18 cellular contexts compared by ENCODE assay signal in genomic region chr16:22099256-22099975, GRCh38. TPM values are rescaled to one million over a fixed set of nuclear protein-coding genes. Genes with fewer than 3 reads are reported as not detected.
DNase-seq lines count a peak whose midpoint lies in the region; ATAC-seq and TF ChIP-seq lines count a peak whose summit lies in the region.
"Had no signal": no experiment of that assay in that cellular context is flagged by ENCODE, and none has a peak within 500 bp of the region (broad histone marks: within the 10 kb centered on the region; RNA-seq: fewer than 3 reads in every experiment).

No MANE protein-coding gene starts in this region.

- no peaks in the 10 kb centered on the region for H3K27me3 ChIP-seq in Loucy (ENCODE audit: insufficient read depth, low read length, poor library complexity, severe bottlenecking)
- no peaks in the 10 kb centered on the region for H3K27me3 ChIP-seq in neural cell (ENCODE audit: insufficient read depth, low read depth, low read length)
- H3K27me3 ChIP-seq: tibial nerve had no signal

- H3K27ac ChIP-seq in VCaP = no peak overlapping the region
- no peak overlapping the region for H3K27ac ChIP-seq in neural cell (ENCODE audit: low read length)
- H3K27ac ChIP-seq: foreskin keratinocyte, tibial nerve had no signal

- H2AFZ ChIP-seq in Loucy (ENCODE audit: low read length) (peak overlapping the region; percentile 61; the same call in 1 of the 2 replicates), neural cell (ENCODE audit: low read depth, low read length) (no peak overlapping the region)

- TF ChIP-seq CTCF in GM13976 (IDR thresholded peaks at IDR 0.05; ENCODE audit: borderline replicate concordance, control extremely low read depth, extremely low read depth, insufficient read depth, missing control alignments) = peak; percentile 1
- TF ChIP-seq CTCF in Loucy (conservative IDR thresholded peaks at IDR 0.05; ENCODE audit: low read length) = no peak
- TF ChIP-seq CTCF in VCaP (conservative IDR thresholded peaks at IDR 0.05) = peak; percentile 39; the same call in 1 of the 2 replicates
- peak; percentile 30 for TF ChIP-seq CTCF in neural cell (IDR thresholded peaks at IDR 0.05; ENCODE audit: poor library complexity, severe bottlenecking)

- no peaks in the 10 kb centered on the region for H3K9me3 ChIP-seq in Loucy (ENCODE audit: insufficient read depth, low read depth, low read length)
- H3K9me3 ChIP-seq in neural cell (ENCODE audit: low read length) = no peaks in the 10 kb centered on the region
- H3K9me3 ChIP-seq: tibial nerve had no signal

- in situ Hi-C loops in GM13976 (cut with MboI; ENCODE audit: low sequenced_read_pairs, unreplicated experiment) = loop anchor here (10.0 kb wide), 1 partner anchor 105 kb away; no protein-coding TSS in a partner anchor

- no peak for TF ChIP-seq EP300 in neural cell (conservative IDR thresholded peaks at IDR 0.05; ENCODE audit: poor library complexity, severe bottlenecking)

- H3K4me1 ChIP-seq in Loucy (ENCODE audit: insufficient read depth, low read length, poor library complexity, severe bottlenecking) = no peaks in the 10 kb centered on the region
- H3K4me1 ChIP-seq: foreskin keratinocyte, tibial nerve had no signal

- no peak for TF ChIP-seq RAD21 in neural cell (conservative IDR thresholded peaks at IDR 0.05)

- ATAC-seq in GM21390 (IDR thresholded peaks at IDR 0.05; ENCODE audit: unreplicated experiment) = no peak
- ATAC-seq in HG03139 (IDR thresholded peaks at IDR 0.05; ENCODE audit: unreplicated experiment) = no peak
- ATAC-seq: activated naive CD8-positive, alpha-beta T cell treated with anti-CD3 and anti-CD28 coated beads, Interleukin-2, amount 50 U/mL, for 24 hours had no signal

- H3K36me3 ChIP-seq in Loucy (ENCODE audit: insufficient read depth, low read length) = no peaks in the 10 kb centered on the region
- H3K36me3 ChIP-seq in neural cell (ENCODE audit: insufficient read depth, low read length) = no peaks in the 10 kb centered on the region
- H3K36me3 ChIP-seq: tibial nerve had no signal

- H3K79me2 ChIP-seq in Loucy (ENCODE audit: insufficient read depth, low read length) (no peaks in the 10 kb centered on the region), neural cell (replicated peaks; ENCODE audit: insufficient read depth, low read length) (no peaks in the 10 kb centered on the region)

- H4K20me1 ChIP-seq in Loucy (ENCODE audit: insufficient read depth, low read length, poor library complexity, severe bottlenecking) = no peaks in the 10 kb centered on the region
- no peaks in the 10 kb centered on the region for H4K20me1 ChIP-seq in neural cell (ENCODE audit: insufficient read depth)

- H3F3A ChIP-seq in Loucy (ENCODE audit: low read depth) (no peaks in the 10 kb centered on the region), neural cell (ENCODE audit: insufficient read depth, low read length, poor library complexity, severe bottlenecking) (no peaks in the 10 kb centered on the region)

- H3K4me3 ChIP-seq in Loucy (ENCODE audit: low read length, poor library complexity, severe bottlenecking) (no peak overlapping the region), neural cell (ENCODE audit: low read length) (no peak overlapping the region)
- H3K4me3 ChIP-seq: tibial nerve had no signal

- H3K9me2 ChIP-seq in Loucy (replicated peaks; ENCODE audit: low read depth, low read length) (no peaks in the 10 kb centered on the region), neural cell (ENCODE audit: insufficient read depth, low read length) (no peaks in the 10 kb centered on the region)

- DNase-seq in GM13976 (ENCODE audit: low spot score) (no peak), putamen (ENCODE audit: low spot score) (no peak)
- DNase-seq: activated gamma-delta T cell; activated naive CD8-positive, alpha-beta T cell treated with anti-CD3 and anti-CD28 coated beads, Interleukin-2, amount 50 U/mL, for 24 hours; activated T-cell treated with anti-CD3 and anti-CD28 coated beads, Interleukin-2, amount 50 U/mL, for 1 hour; effector CD4-positive, alpha-beta T cell; foreskin keratinocyte; left colon; NCI-H1048; stimulated activated CD4-positive, alpha-beta T cell treated with anti-CD3 and anti-CD28 coated beads, Interleukin-12 subunit alpha, Interleukin-12 subunit beta, amount 100 ng/mL, for 4 hours had no signal

- H3K4me2 ChIP-seq in Loucy (ENCODE audit: low read depth, low read length, poor library complexity, severe bottlenecking) (no peak overlapping the region), neural cell (ENCODE audit: low read length) (no peak overlapping the region)

- H3K9ac ChIP-seq in Loucy (ENCODE audit: low read depth, low read length, poor library complexity, severe bottlenecking) (no peak overlapping the region), neural cell (ENCODE audit: low read length) (no peak overlapping the region)

TF ChIP-seq in neural cell, 6 proteins besides CTCF, POLR2A, EP300 and RAD21:
- TF ChIP-seq TAF1 (IDR thresholded peaks at IDR 0.05; ENCODE audit: low read depth) (no peak), MXI1 (conservative IDR thresholded peaks at IDR 0.05; ENCODE audit: poor library complexity, severe bottlenecking) (no peak), SMC3 (conservative IDR thresholded peaks at IDR 0.05; ENCODE audit: poor library complexity) (peak; percentile 44), EZH2 (IDR thresholded peaks at IDR 0.05; ENCODE audit: borderline replicate concordance, insufficient read depth, low read length, poor library complexity, severe bottlenecking) (no peak), POLR2AphosphoS5 (IDR thresholded peaks at IDR 0.05) (no peak), REST (IDR thresholded peaks at IDR 0.05; ENCODE audit: borderline replicate concordance) (no peak)

RNA-seq across cellular contexts. Expression of gene VWA3A, which starts 7.1 kb away (rescaled TPM):
- polyA plus RNA-seq in neural cell = 0.96 and 1.8 TPM in 2 replicates
- polyA minus RNA-seq in neural cell = 1.3 and 1.5 TPM in 2 replicates
- polyA plus RNA-seq: CD8-positive, alpha-beta memory T cell; foreskin keratinocyte; naive thymus-derived CD8-positive, alpha-beta T cell had no signal
